15 cellular contexts compared by ENCODE assay signal in genomic region chr11:77470504-77470903, GRCh38. TPM values are rescaled to one million over a fixed set of nuclear protein-coding genes. Genes with fewer than 3 reads are reported as not detected.
A peak's percentile ranks its signal among the peaks of the same experiment; 100 is the strongest.
DNase-seq lines count a peak whose midpoint lies in the region; ATAC-seq, FAIRE-seq and TF ChIP-seq lines count a peak whose summit lies in the region.
"Had no signal": no experiment of that assay in that cellular context is flagged by ENCODE, and none has a peak within 500 bp of the region (broad histone marks: within the 10 kb centered on the region; RNA-seq: fewer than 3 reads in every experiment).

No MANE protein-coding gene starts in this region.

- H3K27me3 ChIP-seq in DND-41 (ENCODE audit: insufficient read depth, low read length, poor library complexity) (peaks cover 3% of the 10 kb centered on the region), pancreas (no peaks in the 10 kb centered on the region)
- H3K27me3 ChIP-seq: right atrium auricular region had no signal

- ATAC-seq in DND-41 (ENCODE audit: insufficient read depth, low read depth), result peak; percentile 39
- peak; percentile 51 for ATAC-seq in GM19395 (IDR thresholded peaks at IDR 0.05; ENCODE audit: unreplicated experiment)
- ATAC-seq in HG03460 (IDR thresholded peaks at IDR 0.05; ENCODE audit: unreplicated experiment), result peak; percentile 43
- no peak for ATAC-seq in left lobe of liver
- ATAC-seq in pancreas, result no peak

- no peak for DNase-seq in DND-41
- peak; percentile 25 for DNase-seq in globus pallidus (ENCODE audit: low spot score)
- no peak for DNase-seq in mesenteric fat pad (ENCODE audit: low spot score)
- DNase-seq in NCI-H2196 (lab: John Stamatoyannopoulos, UW; ENCODE audit: unreplicated experiment), result no peak
- no peak for DNase-seq in left lobe of liver (ENCODE audit: low spot score)
- DNase-seq in pancreas, result no peak
- DNase-seq: HFFc6, KBM-7, NCI-H69, T-helper 1 cell had no signal

- TF ChIP-seq CTCF in DND-41 (IDR thresholded peaks at IDR 0.05; ENCODE audit: borderline replicate concordance, extremely low read depth, low read length, poor library complexity, severe bottlenecking) (no peak), pancreas (IDR thresholded peaks at IDR 0.05) (no peak)

- peaks cover 40% of the 10 kb centered on the region for H3K4me1 ChIP-seq in DND-41 (ENCODE audit: insufficient read depth, low read length)
- H3K4me1 ChIP-seq in pancreas, result peaks cover 21 to 39% (median 30%) of the 10 kb centered on the region in 3 donors

- intact Hi-C loops in pancreas (cut with DNase I), result no loop called here

- H3K79me2 ChIP-seq in DND-41 (ENCODE audit: insufficient read depth, low read length), result no peaks in the 10 kb centered on the region

- FAIRE-seq in pancreas (lab: Jason Lieb, UNC), result no peak
- FAIRE-seq: bronchial epithelial cell had no signal

- H3K36me3 ChIP-seq in DND-41 (ENCODE audit: insufficient read depth, low read length) (no peaks in the 10 kb centered on the region), pancreas (no peaks in the 10 kb centered on the region)
- H3K36me3 ChIP-seq: right atrium auricular region had no signal

- 78% methylated on average over 2 of the region's 2 CpGs for WGBS in pancreas, 2 donors

- H3K27ac ChIP-seq in DND-41 (ENCODE audit: low read length) (peak overlapping the region; percentile 47), pancreas (peak overlapping the region in 1 of 4 donors; percentile 91)
- H3K27ac ChIP-seq: right atrium auricular region had no signal

- H3K4me2 ChIP-seq in DND-41 (ENCODE audit: insufficient read depth, low read length), result peak overlapping the region; percentile 43

- no peak overlapping the region for H3K4me3 ChIP-seq in DND-41 (ENCODE audit: low read depth in 1 of 2, low read length in 2 of 2)
- no peak overlapping the region for H3K4me3 ChIP-seq in pancreas
- H3K4me3 ChIP-seq: lung, right atrium auricular region had no signal

- no peaks in the 10 kb centered on the region for H3K9me3 ChIP-seq in DND-41 (ENCODE audit: insufficient read depth, low read length, severe bottlenecking)
- no peaks in the 10 kb centered on the region for H3K9me3 ChIP-seq in pancreas
- H3K9me3 ChIP-seq: right atrium auricular region had no signal

- peak overlapping the region; percentile 21 for H3K9ac ChIP-seq in DND-41 (ENCODE audit: low read depth, low read length)

- no peaks in the 10 kb centered on the region for H4K20me1 ChIP-seq in DND-41 (ENCODE audit: insufficient read depth, low read length)

- peak overlapping the region; percentile 45 for H2AFZ ChIP-seq in DND-41 (ENCODE audit: low read depth, low read length)

RNA-seq across cellular contexts. Expression of gene PAK1, which starts 3.4 kb away (rescaled TPM):
- 27.4 TPM for total RNA-seq in mesenteric fat pad
- total RNA-seq in left lobe of liver, result 8.8 TPM
- 10 to 100 TPM; 18.0 to 40.0 (median 22.3) TPM for total RNA-seq in pancreas
- polyA plus RNA-seq in pancreas, result 10 to 100 TPM in 1 of 2 donors, 1 to 10 TPM in 1; 9.0 to 15.1 TPM

Comparison
In these comparisons a context has a peak if more than half of its experiments do, and no peak if none do; other contexts are left out.
1. ATAC-seq: peak in DND-41 (single experiment), GM19395 (single experiment) and HG03460 (single experiment); none in left lobe of liver (single experiment) and pancreas (0 of 4).